9 cellular contexts compared by ENCODE assay signal in the genomic region with DNA sequence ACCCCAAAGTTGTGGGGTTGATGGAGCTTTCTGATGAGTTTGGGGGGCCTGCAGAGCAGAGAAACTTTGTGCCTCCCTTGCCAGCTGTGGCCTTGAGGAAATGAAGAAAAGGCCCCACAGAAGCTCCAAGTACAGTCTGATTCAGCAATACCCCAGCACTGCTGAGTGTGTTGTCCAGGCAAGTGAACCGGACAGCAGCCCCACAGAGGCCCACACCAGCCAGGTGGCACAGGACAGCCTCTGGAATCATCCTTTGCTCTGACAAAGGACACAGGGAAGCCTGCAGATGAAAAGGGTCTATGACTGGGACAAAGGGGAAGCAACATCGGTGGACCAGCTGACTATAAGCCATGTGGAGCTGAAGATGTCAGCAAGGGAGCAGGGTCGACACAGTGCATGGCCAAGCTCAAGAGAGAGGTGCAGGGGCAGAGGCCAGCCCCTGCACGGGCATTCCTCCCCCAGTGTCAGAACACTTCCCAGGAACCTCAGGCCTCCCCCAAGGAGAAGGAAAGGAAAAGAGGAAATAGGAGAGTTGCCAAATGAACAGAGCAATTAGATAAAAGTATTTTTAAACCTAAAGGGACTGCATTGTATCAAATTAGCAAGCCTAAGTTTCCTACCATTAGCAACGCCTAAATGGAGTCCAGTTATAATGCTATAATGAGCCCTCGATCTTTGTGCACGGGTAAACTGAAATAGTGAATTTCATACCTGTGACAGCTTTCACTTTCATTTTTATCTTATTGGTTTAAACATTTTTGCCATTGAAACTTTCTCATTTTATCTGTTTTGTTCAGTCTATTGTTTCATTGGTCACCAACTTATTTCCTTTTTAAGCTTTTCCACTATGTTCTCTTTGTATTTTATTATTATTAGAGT. TPM values are rescaled to one million over a fixed set of nuclear protein-coding genes. Genes with fewer than 3 reads are reported as not detected.
A peak's percentile ranks its signal among the peaks of the same experiment; 100 is the strongest.
DNase-seq lines count a peak whose midpoint lies in the region; ATAC-seq, FAIRE-seq and TF ChIP-seq lines count a peak whose summit lies in the region.
"Had no signal": no experiment of that assay in that cellular context is flagged by ENCODE, and none has a peak within 500 bp of the region (broad histone marks: within the 10 kb centered on the region; RNA-seq: fewer than 3 reads in every experiment).

No MANE protein-coding gene starts in this region.

- POLR2A ChIA-PET in A549 (lab: Yijun Ruan, JAX): interaction anchor here (0.6 kb wide), 1 partner anchor 43 kb away, joined by 3 read pairs; no protein-coding TSS in a partner anchor
- POLR2A ChIA-PET in activated CD4-positive, alpha-beta memory T cell treated with anti-CD3 and anti-CD28 coated beads, Interleukin-2, amount 10 ng/mL, durations not matched to agents 7 days and 5 days (lab: Charles Lee): interaction anchor here (1.3 kb wide), 1 partner anchor 93 kb away, joined by 3 read pairs; no protein-coding TSS in a partner anchor

- no peaks in the 10 kb centered on the region for H3K9me3 ChIP-seq in A549
- H3K9me3 ChIP-seq in lower lobe of right lung: no peaks in the 10 kb centered on the region
- no peaks in the 10 kb centered on the region for H3K9me3 ChIP-seq in trophoblast cell (ENCODE audit: insufficient read depth, low read depth, low read length)
- H3K9me3 ChIP-seq: pancreas had no signal

- no peaks in the 10 kb centered on the region for H3K27me3 Mint-ChIP-seq in activated CD4-positive, alpha-beta memory T cell treated with anti-CD3 and anti-CD28 coated beads, Interleukin-2, amount 10 ng/mL, durations not matched to agents 7 days and 5 days
- H3K27me3 Mint-ChIP-seq in chondrocyte (ENCODE audit: low read depth): peaks cover 8% of the 10 kb centered on the region

- H2AK5ac ChIP-seq in trophoblast cell (ENCODE audit: low read length): no peak overlapping the region

- H3K4me2 ChIP-seq in A549: peak overlapping the region; percentile 15; the same call in 1 of the 3 replicates
- no peak overlapping the region for H3K4me2 ChIP-seq in trophoblast cell (ENCODE audit: low read length)

- no peak overlapping the region for H4K12ac ChIP-seq in trophoblast cell (ENCODE audit: low read depth, low read length)

- H3K36me3 ChIP-seq in lower lobe of right lung (no peaks in the 10 kb centered on the region), trophoblast cell (ENCODE audit: control insufficient read depth in 1 of 2, insufficient read depth in 2 of 2, low read length in 2 of 2) (no peaks in the 10 kb centered on the region)
- H3K36me3 ChIP-seq: pancreas had no signal

- intact Hi-C loops in lower lobe of right lung (cut with DNase I): no loop called here

- no peaks in the 10 kb centered on the region for H3K9me3 Mint-ChIP-seq in activated CD4-positive, alpha-beta memory T cell treated with anti-CD3 and anti-CD28 coated beads, Interleukin-2, amount 10 ng/mL, durations not matched to agents 7 days and 5 days
- H3K9me3 Mint-ChIP-seq in chondrocyte (ENCODE audit: low read depth): no peaks in the 10 kb centered on the region

- H3K36me3 Mint-ChIP-seq in activated CD4-positive, alpha-beta memory T cell treated with anti-CD3 and anti-CD28 coated beads, Interleukin-2, amount 10 ng/mL, durations not matched to agents 7 days and 5 days (ENCODE audit: low read depth): no peaks in the 10 kb centered on the region
- no peaks in the 10 kb centered on the region for H3K36me3 Mint-ChIP-seq in chondrocyte (ENCODE audit: low read depth)

- FAIRE-seq in A549 (lab: Jason Lieb, UNC): no peak
- peak; percentile 30 for FAIRE-seq in GM12892 (lab: Jason Lieb, UNC)
- FAIRE-seq: pancreas had no signal

- H3K14ac ChIP-seq in trophoblast cell (ENCODE audit: low read length): no peak overlapping the region

- no peak overlapping the region for H2BK5ac ChIP-seq in trophoblast cell (ENCODE audit: low read depth, low read length, poor library complexity)

- no peaks in the 10 kb centered on the region for H3K4me1 ChIP-seq in A549
- no peaks in the 10 kb centered on the region for H3K4me1 ChIP-seq in lower lobe of right lung
- H3K4me1 ChIP-seq in trophoblast cell (ENCODE audit: control insufficient read depth in 1 of 2, insufficient read depth in 2 of 2, low read length in 2 of 2): no peaks in the 10 kb centered on the region
- H3K4me1 ChIP-seq: pancreas had no signal

- CTCF ChIA-PET in A549 (lab: Yijun Ruan, JAX): interaction anchor here (0.6 to 1.2 kb wide), 2 partner anchors 34 to 291 kb away, joined by 3 read pairs; no protein-coding TSS in a partner anchor
- CTCF ChIA-PET in activated CD4-positive, alpha-beta memory T cell treated with anti-CD3 and anti-CD28 coated beads, Interleukin-2, amount 10 ng/mL, durations not matched to agents 7 days and 5 days (lab: Charles Lee): no interaction called here

- H4K91ac ChIP-seq in trophoblast cell (ENCODE audit: low read depth, low read length): no peak overlapping the region

- DNase-seq in A549 (ENCODE audit: low read depth in 1 of 2, low spot score in 1 of 2): no peak
- DNase-seq in GM12892 (ENCODE audit: insufficient read length): no peak
- DNase-seq in activated CD4-positive, alpha-beta memory T cell treated with anti-CD3 and anti-CD28 coated beads, Interleukin-2, amount 10 ng/mL, durations not matched to agents 7 days and 5 days: peak; percentile 20
- no peak for DNase-seq in lower lobe of right lung
- no peak for DNase-seq in chondrocyte (ENCODE audit: low spot score)
- no peak for DNase-seq in Ammon's horn (ENCODE audit: low spot score)
- no peak for DNase-seq in trophoblast cell
- no peak for DNase-seq in NCI-H2227 treated with DMSO at 0.1 percent for 48 hours (lab: John Stamatoyannopoulos, UW)
- DNase-seq: pancreas had no signal

- H2BK12ac ChIP-seq in trophoblast cell (ENCODE audit: low read length): no peak overlapping the region

- no peak overlapping the region for H2BK120ac ChIP-seq in trophoblast cell (ENCODE audit: insufficient read depth, low read length, poor library complexity)

- no peak for TF ChIP-seq RAD21 in A549 (conservative IDR thresholded peaks at IDR 0.05 in 1 of 2, IDR thresholded peaks at IDR 0.05 in 1 of 2)

- H3K27me3 ChIP-seq in lower lobe of right lung (ENCODE audit: low read depth): no peaks in the 10 kb centered on the region
- H3K27me3 ChIP-seq in trophoblast cell (ENCODE audit: insufficient read depth, low read length): no peaks in the 10 kb centered on the region
- H3K27me3 ChIP-seq: pancreas had no signal

- ATAC-seq in A549 (no peak), lower lobe of right lung (peak in 1 of 2 donors; percentile 37)
- ATAC-seq: pancreas had no signal

- peaks cover 9% of the 10 kb centered on the region for H3K4me1 Mint-ChIP-seq in activated CD4-positive, alpha-beta memory T cell treated with anti-CD3 and anti-CD28 coated beads, Interleukin-2, amount 10 ng/mL, durations not matched to agents 7 days and 5 days
- H3K4me1 Mint-ChIP-seq in chondrocyte (ENCODE audit: low read depth): peaks cover 4% of the 10 kb centered on the region

- H3K79me2 ChIP-seq in trophoblast cell (ENCODE audit: control insufficient read depth, insufficient read depth, low read length, poor library complexity): no peaks in the 10 kb centered on the region

- H3K79me1 ChIP-seq in trophoblast cell (ENCODE audit: low read length): no peaks in the 10 kb centered on the region

- no peak for TF ChIP-seq EP300 in A549 (IDR thresholded peaks at IDR 0.05)

- H3K18ac ChIP-seq in trophoblast cell (ENCODE audit: low read length): no peak overlapping the region

- H3K27ac Mint-ChIP-seq in activated CD4-positive, alpha-beta memory T cell treated with anti-CD3 and anti-CD28 coated beads, Interleukin-2, amount 10 ng/mL, durations not matched to agents 7 days and 5 days: peak overlapping the region; percentile 48
- H3K27ac Mint-ChIP-seq in chondrocyte (ENCODE audit: unreplicated experiment): no peak overlapping the region

- no peak for TF ChIP-seq CTCF in A549 (IDR thresholded peaks at IDR 0.05)
- TF ChIP-seq CTCF in lower lobe of right lung (IDR thresholded peaks at IDR 0.05): no peak
- no peak for TF ChIP-seq CTCF in chondrocyte (IDR thresholded peaks at IDR 0.05)

- no peak overlapping the region for H3K4me3 ChIP-seq in A549
- H3K4me3 ChIP-seq in lower lobe of right lung: peak overlapping the region; percentile 40
- no peak overlapping the region for H3K4me3 ChIP-seq in trophoblast cell (ENCODE audit: low read depth, low read length)
- H3K4me3 ChIP-seq: pancreas had no signal

- no peak overlapping the region for H3K4ac ChIP-seq in trophoblast cell (ENCODE audit: low read depth, low read length)

- H3K23ac ChIP-seq in trophoblast cell (ENCODE audit: low read length): no peak overlapping the region

- peak overlapping the region; percentile 73 for H3K4me3 Mint-ChIP-seq in activated CD4-positive, alpha-beta memory T cell treated with anti-CD3 and anti-CD28 coated beads, Interleukin-2, amount 10 ng/mL, durations not matched to agents 7 days and 5 days
- no peak overlapping the region for H3K4me3 Mint-ChIP-seq in chondrocyte (ENCODE audit: unreplicated experiment)

- no peak overlapping the region for H4K8ac ChIP-seq in trophoblast cell (ENCODE audit: low read depth, low read length)

- H3K9ac ChIP-seq in trophoblast cell (ENCODE audit: low read length): no peak overlapping the region

- H2AFZ ChIP-seq in trophoblast cell (ENCODE audit: insufficient read depth, low read length, poor library complexity): no peak overlapping the region

- H3K27ac ChIP-seq in A549: no peak overlapping the region
- H3K27ac ChIP-seq in lower lobe of right lung: no peak overlapping the region
- no peak overlapping the region for H3K27ac ChIP-seq in trophoblast cell (ENCODE audit: low read depth, low read length)
- H3K27ac ChIP-seq: pancreas had no signal

- TF ChIP-seq POLR2A in A549 (IDR thresholded peaks at IDR 0.05; ENCODE audit: low read length) (no peak), GM12892 (IDR thresholded peaks at IDR 0.05; ENCODE audit: low read depth, low read length) (no peak)

- WGBS in A549 (ENCODE audit: missing lambda C conversion rate): 59% methylated on average over 7 of the region's 7 CpGs
- no CpG with 5 or more reads among the region's 7 CpGs for WGBS in trophoblast cell (ENCODE audit: extremely low coverage, insufficient coverage, insufficient read length)

TF ChIP-seq in A549, 52 proteins besides CTCF, POLR2A, EP300 and RAD21 (continues in another document):
- TF ChIP-seq RCOR1 (IDR thresholded peaks at IDR 0.05; ENCODE audit: low read depth, low read length): no peak

RNA-seq across cellular contexts. Expression of gene PTGDR, which starts 46.3 kb away (rescaled TPM):
- polyA plus RNA-seq in A549 (2011; rRNA removed): not detected in 2 replicates
- not detected in 2 replicates for polyA plus RNA-seq in A549 (2012; cell fraction: cytosol; rRNA removed)
- polyA plus RNA-seq in A549 (2012; cell fraction: nucleus; rRNA removed): not detected in 2 replicates
- polyA plus RNA-seq in A549 (2017; fragmentation: RNase III; extraction: RNeasy Plus Mini Kit Qiagen cat#74134 plus additional on column Dnase treatment): not detected in 3 replicates
- polyA minus RNA-seq in A549 (2011; rRNA and poly(A)+ RNA removed): not detected in 2 replicates
- polyA plus RNA-seq in GM12892 (2012; ENCODE audit: missing spikeins): not detected
- total RNA-seq in activated CD4-positive, alpha-beta memory T cell treated with anti-CD3 and anti-CD28 coated beads, Interleukin-2, amount 10 ng/mL, durations not matched to agents 7 days and 5 days: under 1 TPM; 0.25 to 0.38 TPM
- 2.2 TPM for total RNA-seq in lower lobe of right lung
- total RNA-seq in chondrocyte: 0.07 TPM in 1 of 3 replicates, not detected in the others
- polyA plus RNA-seq in trophoblast cell (2013): not detected in 2 replicates
